ENCODE assay signal across 7 cellular contexts in the genomic region with DNA sequence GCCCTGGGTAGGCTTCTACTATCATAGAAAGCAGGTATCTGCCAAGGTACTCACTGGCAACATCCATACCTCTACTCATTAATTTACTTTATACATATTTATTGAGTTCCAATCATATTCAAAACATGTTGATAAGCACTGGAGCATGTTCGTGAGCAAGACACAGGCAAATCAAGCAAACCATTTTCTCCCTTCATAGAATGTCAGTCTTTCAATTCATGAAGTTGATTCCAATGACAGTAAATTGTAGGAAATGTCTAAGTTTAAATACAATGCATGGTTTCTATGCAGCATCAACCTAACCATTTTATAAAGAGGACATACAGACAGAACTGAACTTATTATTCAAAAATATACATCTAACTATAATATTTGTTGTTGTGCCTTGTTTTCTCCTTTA.
"Had no signal": no experiment of that assay in that cellular context is flagged by ENCODE, and none has a peak within 500 bp of the region (broad histone marks: within the 10 kb centered on the region; RNA-seq: fewer than 3 reads in every experiment).

No MANE protein-coding gene starts in this region.

- H3K27ac Mint-ChIP-seq: IgD-negative memory B cell had no signal

- H3K27ac ChIP-seq: HL-60 had no signal

- H3K4me3 Mint-ChIP-seq: IgD-negative memory B cell had no signal

- H3K27me3 Mint-ChIP-seq: IgD-negative memory B cell had no signal

- H3K4me3 ChIP-seq: K562 had no signal

- ATAC-seq: HepG2, K562 had no signal

- H3K4me1 Mint-ChIP-seq: IgD-negative memory B cell had no signal

- H3K36me3 Mint-ChIP-seq: IgD-negative memory B cell had no signal

- DNase-seq: IMR-90, KBM-7, KG1 had no signal
